In genomic region chr6:3871511-3871910, GRCh38 we compare ENCODE assay signal across 1 cellular context.
A peak's percentile ranks its signal among the peaks of the same experiment; 100 is the strongest.
TF ChIP-seq lines count a peak whose summit lies in the region.

No MANE protein-coding gene starts in this region.

TF ChIP-seq in HepG2, 621 proteins besides CTCF, POLR2A, EP300 and RAD21 (continued from another document and continues in another):
- TF ChIP-seq LCORL (IDR thresholded peaks at IDR 0.05) (no peak), LCORL (CRISPR knock-in tag; IDR thresholded peaks at IDR 0.05) (no peak), POLR2AphosphoS5 (IDR thresholded peaks at IDR 0.05; ENCODE audit: low read depth, low read length) (no peak), AKNA (CRISPR knock-in tag; IDR thresholded peaks at IDR 0.05; ENCODE audit: borderline replicate concordance) (no peak), HOXD1 (CRISPR knock-in tag; IDR thresholded peaks at IDR 0.05) (no peak), ZBTB46 (CRISPR knock-in tag; IDR thresholded peaks at IDR 0.05; ENCODE audit: borderline replicate concordance) (no peak), ZNF441 (CRISPR knock-in tag; IDR thresholded peaks at IDR 0.05; ENCODE audit: borderline replicate concordance) (no peak), ZNF234 (CRISPR knock-in tag; conservative IDR thresholded peaks at IDR 0.05) (no peak), MLXIP (CRISPR knock-in tag; IDR thresholded peaks at IDR 0.05; ENCODE audit: borderline replicate concordance) (no peak), ZNF574 (CRISPR knock-in tag; IDR thresholded peaks at IDR 0.05) (peak; percentile 19; the same call in 1 of the 2 replicates), ZBTB3 (CRISPR knock-in tag; IDR thresholded peaks at IDR 0.05; ENCODE audit: borderline replicate concordance, low read depth) (no peak), BCLAF1 (IDR thresholded peaks at IDR 0.05) (no peak), KLF13 (CRISPR knock-in tag; IDR thresholded peaks at IDR 0.05) (no peak), ARID5B (CRISPR knock-in tag; IDR thresholded peaks at IDR 0.05) (peak; percentile 84), PRDM10 (CRISPR knock-in tag; IDR thresholded peaks at IDR 0.05; ENCODE audit: low read depth) (no peak), ZNF780A (CRISPR knock-in tag; IDR thresholded peaks at IDR 0.05) (no peak), TBX2 (CRISPR knock-in tag; IDR thresholded peaks at IDR 0.05; ENCODE audit: borderline replicate concordance) (peak; percentile 15; the same call in 1 of the 2 replicates), ZNF652 (CRISPR knock-in tag; IDR thresholded peaks at IDR 0.05; ENCODE audit: borderline replicate concordance, low read depth) (0 out of 2 replicates have a peak, but pooled peaks have one; percentile 32), SIN3A (IDR thresholded peaks at IDR 0.05; ENCODE audit: borderline replicate concordance, low read depth, low read length) (no peak), KAT2B (IDR thresholded peaks at IDR 0.05; ENCODE audit: borderline replicate concordance, low read depth, low read length) (no peak), MEIS2 (CRISPR knock-in tag; IDR thresholded peaks at IDR 0.05) (peak; percentile 37; the same call in 1 of the 2 replicates), BCL6 (CRISPR knock-in tag; IDR thresholded peaks at IDR 0.05) (peak; percentile 69; the same call in 1 of the 2 replicates), TCF7 (IDR thresholded peaks at IDR 0.05; ENCODE audit: low read depth) (no peak), RBFOX2 (IDR thresholded peaks at IDR 0.05; ENCODE audit: low read depth, low read length) (no peak), MYC (CRISPR knock-in tag; IDR thresholded peaks at IDR 0.05; ENCODE audit: borderline replicate concordance) (0 out of 2 replicates have a peak, but pooled peaks have one; percentile 6), FOXK1 (CRISPR knock-in tag; IDR thresholded peaks at IDR 0.05; ENCODE audit: borderline replicate concordance, low read depth) (0 out of 2 replicates have a peak, but pooled peaks have one; percentile 11), SOX13 (IDR thresholded peaks at IDR 0.05) (no peak), SOX13 (CRISPR knock-in tag; conservative IDR thresholded peaks at IDR 0.05 in 1 of 2, IDR thresholded peaks at IDR 0.05 in 1 of 2) (peak in 1 of 2 experiments; percentile 49; a peak in 1 of 4 replicates), YEATS2 (CRISPR knock-in tag; IDR thresholded peaks at IDR 0.05; ENCODE audit: borderline replicate concordance) (peak; percentile 45; the same call in 1 of the 2 replicates), CBX5 (CRISPR knock-in tag; IDR thresholded peaks at IDR 0.05; ENCODE audit: borderline replicate concordance) (0 out of 2 replicates have a peak, but pooled peaks have one; percentile 35), SMARCC2 (IDR thresholded peaks at IDR 0.05) (no peak)
